22 cellular contexts compared by ENCODE assay signal in genomic region chr1:10906866-10907519, GRCh38.
DNase-seq lines count a peak whose midpoint lies in the region; ATAC-seq, FAIRE-seq and TF ChIP-seq lines count a peak whose summit lies in the region.
"Had no signal": no experiment of that assay in that cellular context is flagged by ENCODE, and none has a peak within 500 bp of the region (broad histone marks: within the 10 kb centered on the region; RNA-seq: fewer than 3 reads in every experiment).

No MANE protein-coding gene starts in this region.

- peak overlapping the region; percentile 61 for H3K27ac Mint-ChIP-seq in T-helper 17 cell
- H3K27ac Mint-ChIP-seq in CD4-positive, alpha-beta T cell: no peak overlapping the region
- H3K27ac Mint-ChIP-seq: activated B cell treated with CpG ODN at 0.5 μM for 24 hours; activated CD4-positive, alpha-beta memory T cell treated with anti-CD3 and anti-CD28 coated beads, Interleukin-2, amount 10 ng/mL, durations not matched to agents 7 days and 5 days; activated naive CD4-positive, alpha-beta T cell treated with anti-CD3 and anti-CD28 coated beads for 36 hours had no signal

- FAIRE-seq in keratinocyte (lab: Jason Lieb, UNC): peak; percentile 57
- FAIRE-seq: astrocyte, pancreas had no signal

- H3K27me3 Mint-ChIP-seq in T-helper 17 cell: peaks cover 9% of the 10 kb centered on the region
- peaks cover 5% of the 10 kb centered on the region for H3K27me3 Mint-ChIP-seq in CD4-positive, alpha-beta T cell

- peaks cover 14% of the 10 kb centered on the region for H3K4me1 Mint-ChIP-seq in T-helper 17 cell
- peaks cover 34% of the 10 kb centered on the region for H3K4me1 Mint-ChIP-seq in CD4-positive, alpha-beta T cell (ENCODE audit: low read depth)

- H3K27ac ChIP-seq in keratinocyte (ENCODE audit: control insufficient read depth, insufficient read depth, low read length): no peak overlapping the region
- no peak overlapping the region for H3K27ac ChIP-seq in CD4-positive, alpha-beta T cell (ENCODE audit: low read depth, low read length)
- H3K27ac ChIP-seq: 22Rv1, pancreas, uterus had no signal

- no peaks in the 10 kb centered on the region for H3K9me3 ChIP-seq in T-helper 17 cell (ENCODE audit: control insufficient read depth, low read length, poor library complexity, severe bottlenecking)
- H3K9me3 ChIP-seq in keratinocyte (ENCODE audit: control insufficient read depth, low read depth, low read length): no peaks in the 10 kb centered on the region
- H3K9me3 ChIP-seq in CD4-positive, alpha-beta T cell (ENCODE audit: control insufficient read depth, low read length): no peaks in the 10 kb centered on the region
- H3K9me3 ChIP-seq: pancreas, uterus had no signal

- H3K4me2 ChIP-seq in keratinocyte (ENCODE audit: control insufficient read depth, extremely low read depth, insufficient read depth, low read depth, low read length): peak overlapping the region; percentile 4

- ATAC-seq in T-helper 17 cell (no peak), GM21423 (IDR thresholded peaks at IDR 0.05; ENCODE audit: unreplicated experiment) (no peak), GM18502 (IDR thresholded peaks at IDR 0.05; ENCODE audit: poor library complexity, unreplicated experiment) (no peak)
- no peak for ATAC-seq in CD4-positive, alpha-beta T cell (ENCODE audit: poor library complexity)
- ATAC-seq: effector memory CD8-positive, alpha-beta T cell; pancreas; sciatic nerve had no signal

- H3K9ac ChIP-seq in keratinocyte (ENCODE audit: control insufficient read depth, extremely low read depth, insufficient read depth, low read length): no peak overlapping the region

- dilution Hi-C loops in keratinocyte (cut with MboI; ENCODE audit: extremely low pct_ligation_motif_present, low sequenced_read_pairs): no loop called here

- H3K4me3 Mint-ChIP-seq in T-helper 17 cell: peak overlapping the region; percentile 53
- no peak overlapping the region for H3K4me3 Mint-ChIP-seq in CD4-positive, alpha-beta T cell
- H3K4me3 Mint-ChIP-seq: activated B cell treated with CpG ODN at 0.5 μM for 24 hours; activated CD4-positive, alpha-beta memory T cell treated with anti-CD3 and anti-CD28 coated beads, Interleukin-2, amount 10 ng/mL, durations not matched to agents 7 days and 5 days; activated naive CD4-positive, alpha-beta T cell treated with anti-CD3 and anti-CD28 coated beads for 36 hours; effector memory CD8-positive, alpha-beta T cell had no signal

- H3K36me3 ChIP-seq in keratinocyte (ENCODE audit: control insufficient read depth in 2 of 2, extremely low read depth in 1 of 2, insufficient read depth in 2 of 2, low read length in 2 of 2): no peaks in the 10 kb centered on the region
- H3K36me3 ChIP-seq: pancreas, uterus had no signal

- CTCF ChIA-PET in CD4-positive, alpha-beta T cell (lab: Charles Lee): no interaction called here

- no peaks in the 10 kb centered on the region for H3K9me1 ChIP-seq in keratinocyte (ENCODE audit: control insufficient read depth, extremely low read depth, insufficient read depth, low read length)

- peak overlapping the region; percentile 34 for H2AFZ ChIP-seq in keratinocyte (ENCODE audit: control insufficient read depth, low read length)

- no peak overlapping the region for H3K4me3 ChIP-seq in keratinocyte (ENCODE audit: control insufficient read depth in 2 of 3, extremely low read depth in 1 of 3, insufficient read depth in 2 of 3, low read depth in 1 of 3, low read length in 3 of 3)
- H3K4me3 ChIP-seq: pancreas, uterus had no signal

- H3K9me3 Mint-ChIP-seq in CD4-positive, alpha-beta T cell: no peaks in the 10 kb centered on the region
- H3K9me3 Mint-ChIP-seq: activated B cell treated with CpG ODN at 0.5 μM for 24 hours; activated CD4-positive, alpha-beta memory T cell treated with anti-CD3 and anti-CD28 coated beads, Interleukin-2, amount 10 ng/mL, durations not matched to agents 7 days and 5 days; activated naive CD4-positive, alpha-beta T cell treated with anti-CD3 and anti-CD28 coated beads for 36 hours; effector memory CD8-positive, alpha-beta T cell; immature natural killer cell had no signal

- no peaks in the 10 kb centered on the region for H3K36me3 Mint-ChIP-seq in T-helper 17 cell (ENCODE audit: low read depth)
- H3K36me3 Mint-ChIP-seq in CD4-positive, alpha-beta T cell (ENCODE audit: low read depth): no peaks in the 10 kb centered on the region
- H3K36me3 Mint-ChIP-seq: immature natural killer cell had no signal

- H4K20me1 ChIP-seq in keratinocyte (ENCODE audit: control insufficient read depth, extremely low read depth, insufficient read depth, low read length): no peaks in the 10 kb centered on the region

- H3K27me3 ChIP-seq in keratinocyte (ENCODE audit: control insufficient read depth, extremely low read depth, insufficient read depth, low read length): no peaks in the 10 kb centered on the region
- no peaks in the 10 kb centered on the region for H3K27me3 ChIP-seq in CD4-positive, alpha-beta T cell (ENCODE audit: control insufficient read depth, insufficient read depth, low read length)
- H3K27me3 ChIP-seq: pancreas, uterus had no signal

- no peaks in the 10 kb centered on the region for H3K79me2 ChIP-seq in keratinocyte (ENCODE audit: control insufficient read depth, insufficient read depth, low read length)

- H3K4me1 ChIP-seq in keratinocyte (ENCODE audit: control insufficient read depth, extremely low read depth, insufficient read depth, low read length): peaks cover 10% of the 10 kb centered on the region
- H3K4me1 ChIP-seq: pancreas, uterus had no signal

- DNase-seq in DMS153 treated with DMSO at 0.1 percent for 48 hours (lab: John Stamatoyannopoulos, UW; ENCODE audit: unreplicated experiment): peak; percentile 36
- DNase-seq in DMS153 (lab: John Stamatoyannopoulos, UW): no peak
- DNase-seq in DMS79 (lab: John Stamatoyannopoulos, UW): peak; percentile 11
- no peak for DNase-seq in T-helper 17 cell
- no peak for DNase-seq in keratinocyte (ENCODE audit: low read depth, low spot score)
- no peak for DNase-seq in CD4-positive, alpha-beta T cell
- DNase-seq: activated B cell treated with CpG ODN at 0.5 μM for 24 hours; activated CD4-positive, alpha-beta memory T cell treated with anti-CD3 and anti-CD28 coated beads, Interleukin-2, amount 10 ng/mL, durations not matched to agents 7 days and 5 days; activated naive CD4-positive, alpha-beta T cell treated with anti-CD3 and anti-CD28 coated beads for 36 hours; COR-L47; effector memory CD8-positive, alpha-beta T cell; EL; head of caudate nucleus; immature natural killer cell; NCI-H146; pancreas; uterus had no signal

- POLR2A ChIA-PET in CD4-positive, alpha-beta T cell (lab: Charles Lee): no interaction called here

- intact Hi-C loops in CD4-positive, alpha-beta T cell (cut with DNase I, micrococcal nuclease): no loop called here

- no peak for TF ChIP-seq CTCF in keratinocyte (optimal IDR thresholded peaks at IDR 0.05 in 1 of 3, IDR thresholded peaks at IDR 0.05 in 1 of 3, conservative IDR thresholded peaks at IDR 0.05 in 1 of 3; ENCODE audit: extremely low read depth in 1 of 3, insufficient read depth in 2 of 3, low read length in 3 of 3)
- TF ChIP-seq CTCF in CD4-positive, alpha-beta T cell (IDR thresholded peaks at IDR 0.05): no peak

Comparison
In these comparisons a context has a peak if more than half of its experiments do, and no peak if none do; other contexts are left out.
1. DNase-seq: peak in DMS153 treated with DMSO at 0.1 percent for 48 hours (single experiment) and DMS79 (single experiment); none in DMS153 (single experiment), T-helper 17 cell (0 of 3), keratinocyte (single experiment) and CD4-positive, alpha-beta T cell (0 of 10).